Comparison of ENCODE assay signal across 11 cellular contexts in the genomic region with DNA sequence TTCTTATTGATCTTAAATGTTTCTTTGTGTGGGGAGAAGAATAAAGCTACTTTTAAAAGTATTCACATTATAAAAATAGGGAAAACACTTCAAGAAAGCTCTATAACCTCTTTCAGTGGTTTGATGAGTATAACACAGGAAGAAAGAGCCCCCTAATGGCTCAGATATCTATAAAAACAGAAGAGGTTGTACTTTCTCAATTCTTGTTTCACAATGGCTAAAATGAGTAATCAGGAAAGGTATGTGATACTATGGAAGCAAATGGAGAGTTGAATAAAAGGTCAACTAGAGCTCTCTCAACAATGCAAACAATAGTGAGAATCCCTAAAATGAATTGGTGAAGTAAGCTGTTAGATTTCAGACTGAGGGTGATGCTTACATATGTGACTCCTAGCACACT.
DNase-seq lines count a peak whose midpoint lies in the region; ATAC-seq, FAIRE-seq and TF ChIP-seq lines count a peak whose summit lies in the region.
"Had no signal": no experiment of that assay in that cellular context is flagged by ENCODE, and none has a peak within 500 bp of the region (broad histone marks: within the 10 kb centered on the region; RNA-seq: fewer than 3 reads in every experiment).

No MANE protein-coding gene starts in this region.

- H3K79me2 ChIP-seq in GM23248 (ENCODE audit: insufficient read depth) (no peaks in the 10 kb centered on the region), astrocyte (ENCODE audit: insufficient read depth, low read length) (no peaks in the 10 kb centered on the region), neural progenitor cell (ENCODE audit: low read depth) (no peaks in the 10 kb centered on the region)

- H3K4me1 Mint-ChIP-seq in astrocyte (ENCODE audit: low read depth, unreplicated experiment) (peaks cover 4% of the 10 kb centered on the region), neural progenitor cell (peaks cover 31% of the 10 kb centered on the region), progenitor cell of endocrine pancreas (ENCODE audit: low read depth) (peaks cover 31% of the 10 kb centered on the region)
- H3K4me1 Mint-ChIP-seq: memory B cell had no signal

- H3K4me2 ChIP-seq in GM23248 (ENCODE audit: unreplicated experiment) (no peak overlapping the region), astrocyte (ENCODE audit: low read length) (peak overlapping the region; percentile 46), neural progenitor cell (no peak overlapping the region)

- in situ Hi-C loops in GM23248 (cut with MboI), result no loop called here

- H3K27ac ChIP-seq in GM23248, result no peak overlapping the region
- H3K27ac ChIP-seq in astrocyte (ENCODE audit: low read depth, low read length), result no peak overlapping the region
- H3K27ac ChIP-seq in neural progenitor cell, result no peak overlapping the region

- no peak for ATAC-seq in activated CD4-positive, CD25-positive, alpha-beta regulatory T cell treated with anti-CD3 and anti-CD28 coated beads, Interleukin-2, amount 50 U/mL, for 24 hours
- ATAC-seq: HepG2 had no signal

- no peaks in the 10 kb centered on the region for H3K36me3 ChIP-seq in GM23248 (ENCODE audit: low read depth)
- H3K36me3 ChIP-seq in astrocyte (ENCODE audit: insufficient read depth, low read length), result no peaks in the 10 kb centered on the region
- H3K36me3 ChIP-seq in neural progenitor cell, result no peaks in the 10 kb centered on the region

- no peak overlapping the region for H2AFZ ChIP-seq in GM23248
- no peak overlapping the region for H2AFZ ChIP-seq in astrocyte (ENCODE audit: low read depth, low read length)
- H2AFZ ChIP-seq in neural progenitor cell (replicated peaks), result no peak overlapping the region

- DNase-seq in GM23248 (peak; percentile 31), NCI-H1694 (lab: John Stamatoyannopoulos, UW) (peak; percentile 5), astrocyte (ENCODE audit: low read depth) (peak; percentile 81), neural progenitor cell (ENCODE audit: low spot score) (peak; percentile 5), CD1c-positive myeloid dendritic cell (ENCODE audit: extremely low spot score) (no peak), progenitor cell of endocrine pancreas (ENCODE audit: low spot score, unreplicated experiment) (no peak)
- no peak for DNase-seq in activated naive CD4-positive, alpha-beta T cell treated with Interleukin-2 at 50 U/mL for 16 hours
- DNase-seq: effector CD4-positive, alpha-beta T cell had no signal

- H3K9me2 ChIP-seq in GM23248 (ENCODE audit: insufficient read depth), result no peaks in the 10 kb centered on the region

- H3K4me3 Mint-ChIP-seq in astrocyte (ENCODE audit: unreplicated experiment) (no peak overlapping the region), neural progenitor cell (peak overlapping the region; percentile 79), progenitor cell of endocrine pancreas (ENCODE audit: low read depth) (no peak overlapping the region)
- H3K4me3 Mint-ChIP-seq: memory B cell had no signal

- H3K27ac Mint-ChIP-seq in astrocyte (ENCODE audit: unreplicated experiment) (no peak overlapping the region), neural progenitor cell (no peak overlapping the region), progenitor cell of endocrine pancreas (no peak overlapping the region)
- H3K27ac Mint-ChIP-seq: memory B cell had no signal

- no peaks in the 10 kb centered on the region for H3K9me3 Mint-ChIP-seq in astrocyte (ENCODE audit: unreplicated experiment)
- peaks cover under 1% of the 10 kb centered on the region for H3K9me3 Mint-ChIP-seq in neural progenitor cell
- H3K9me3 Mint-ChIP-seq in progenitor cell of endocrine pancreas (ENCODE audit: low read depth), result no peaks in the 10 kb centered on the region

- TF ChIP-seq CTCF in astrocyte (IDR thresholded peaks at IDR 0.05; ENCODE audit: insufficient read depth, low read depth, low read length) (peak; percentile 22), neural progenitor cell (IDR thresholded peaks at IDR 0.05) (peak; percentile 10), progenitor cell of endocrine pancreas (IDR thresholded peaks at IDR 0.05; ENCODE audit: unreplicated experiment) (no peak)

- FAIRE-seq in astrocyte (lab: Jason Lieb, UNC), result no peak
- FAIRE-seq: HepG2 had no signal

- no peaks in the 10 kb centered on the region for H4K20me1 ChIP-seq in GM23248 (ENCODE audit: insufficient read depth)
- no peaks in the 10 kb centered on the region for H4K20me1 ChIP-seq in astrocyte (ENCODE audit: insufficient read depth, low read length)
- H4K20me1 ChIP-seq in neural progenitor cell (ENCODE audit: low read depth), result no peaks in the 10 kb centered on the region

- H3K4me3 ChIP-seq in GM23248 (no peak overlapping the region), astrocyte (ENCODE audit: insufficient read depth, low read depth, low read length) (no peak overlapping the region), neural progenitor cell (no peak overlapping the region)

- H3F3A ChIP-seq in GM23248 (ENCODE audit: insufficient read depth) (no peaks in the 10 kb centered on the region), neural progenitor cell (ENCODE audit: low read depth) (peaks cover 4% of the 10 kb centered on the region)

- no peaks in the 10 kb centered on the region for H3K27me3 ChIP-seq in GM23248 (replicated peaks; ENCODE audit: insufficient read depth)
- H3K27me3 ChIP-seq in astrocyte (ENCODE audit: insufficient read depth, low read length), result no peaks in the 10 kb centered on the region
- H3K27me3 ChIP-seq in neural progenitor cell, result no peaks in the 10 kb centered on the region

- H3K36me3 Mint-ChIP-seq in astrocyte (ENCODE audit: low read depth, unreplicated experiment) (no peaks in the 10 kb centered on the region), neural progenitor cell (peaks cover 2% of the 10 kb centered on the region), progenitor cell of endocrine pancreas (ENCODE audit: insufficient read depth) (no peaks in the 10 kb centered on the region)
- H3K36me3 Mint-ChIP-seq: memory B cell had no signal

- no peaks in the 10 kb centered on the region for H3K9me3 ChIP-seq in GM23248 (ENCODE audit: low read depth)
- H3K9me3 ChIP-seq in astrocyte (ENCODE audit: insufficient read depth, low read depth, low read length), result no peaks in the 10 kb centered on the region
- H3K9me3 ChIP-seq in neural progenitor cell (ENCODE audit: low read depth), result no peaks in the 10 kb centered on the region

- H3K9ac ChIP-seq in GM23248 (no peak overlapping the region), astrocyte (ENCODE audit: low read length) (no peak overlapping the region), neural progenitor cell (no peak overlapping the region)

- H3K4me1 ChIP-seq in GM23248 (ENCODE audit: insufficient read depth) (no peaks in the 10 kb centered on the region), astrocyte (ENCODE audit: insufficient read depth, low read length) (no peaks in the 10 kb centered on the region), neural progenitor cell (peaks cover 20% of the 10 kb centered on the region)

- H3K27me3 Mint-ChIP-seq in astrocyte (ENCODE audit: low read depth, unreplicated experiment) (no peaks in the 10 kb centered on the region), neural progenitor cell (ENCODE audit: insufficient read depth, low read depth) (no peaks in the 10 kb centered on the region), progenitor cell of endocrine pancreas (no peaks in the 10 kb centered on the region)
- H3K27me3 Mint-ChIP-seq: memory B cell had no signal

Comparison
In these comparisons a context has a peak if more than half of its experiments do, and no peak if none do; other contexts are left out.
1. DNase-seq: peak in GM23248 (single experiment), NCI-H1694 (single experiment), astrocyte (single experiment) and neural progenitor cell (single experiment); none in activated naive CD4-positive, alpha-beta T cell treated with Interleukin-2 at 50 U/mL for 16 hours (single experiment), CD1c-positive myeloid dendritic cell (single experiment) and progenitor cell of endocrine pancreas (single experiment).